Comparison of ENCODE assay signal across 25 cellular contexts in the genomic region with DNA sequence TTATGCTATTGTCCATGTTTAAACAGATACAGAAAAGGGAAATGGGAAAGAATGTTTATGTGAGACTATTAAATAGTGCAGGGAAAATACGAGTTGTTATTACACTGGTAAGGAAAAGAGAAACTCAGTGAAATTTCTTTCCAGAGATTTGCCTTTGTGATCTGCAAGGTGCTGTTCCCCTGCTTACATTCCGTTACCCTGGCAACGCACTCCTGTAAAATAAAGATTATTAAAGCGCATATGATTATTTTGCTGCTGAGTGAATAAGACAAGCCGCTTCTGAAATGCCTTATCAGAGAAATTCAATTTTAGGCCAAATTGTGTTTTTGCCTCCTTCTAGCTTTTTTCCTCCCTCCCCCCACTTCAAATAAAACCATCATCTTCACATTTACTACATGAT.
"Had no signal": no experiment of that assay in that cellular context is flagged by ENCODE, and none has a peak within 500 bp of the region (broad histone marks: within the 10 kb centered on the region; RNA-seq: fewer than 3 reads in every experiment).

No MANE protein-coding gene starts in this region.

- H3K27ac Mint-ChIP-seq: endodermal cell; naive thymus-derived CD4-positive, alpha-beta T cell; stimulated activated naive B cell treated with anti-CD40 and anti-IgM and Interleukin-4, amounts not matched to agents 10 μg/mL and 1 μg/mL and 100 μg/mL, for 72 hours; stimulated activated naive CD8-positive, alpha-beta T cell treated with anti-CD3 and anti-CD28 coated beads, Interleukin-15, Interleukin-2, amounts not matched to agents 100 ng/mL and 50 ng/mL, for 24 hours had no signal

- H3K9me3 Mint-ChIP-seq: endodermal cell; naive thymus-derived CD4-positive, alpha-beta T cell; nephron; stimulated activated naive B cell treated with anti-CD40 and anti-IgM and Interleukin-4, amounts not matched to agents 10 μg/mL and 1 μg/mL and 100 μg/mL, for 72 hours; stimulated activated naive CD8-positive, alpha-beta T cell treated with anti-CD3 and anti-CD28 coated beads, Interleukin-15, Interleukin-2, amounts not matched to agents 100 ng/mL and 50 ng/mL, for 24 hours had no signal

- H3K27me3 Mint-ChIP-seq: naive thymus-derived CD4-positive, alpha-beta T cell; stimulated activated naive B cell treated with anti-CD40 and anti-IgM and Interleukin-4, amounts not matched to agents 10 μg/mL and 1 μg/mL and 100 μg/mL, for 72 hours; stimulated activated naive CD8-positive, alpha-beta T cell treated with anti-CD3 and anti-CD28 coated beads, Interleukin-15, Interleukin-2, amounts not matched to agents 100 ng/mL and 50 ng/mL, for 24 hours had no signal

- H3K4me3 Mint-ChIP-seq: endodermal cell; naive thymus-derived CD4-positive, alpha-beta T cell; nephron; stimulated activated naive B cell treated with anti-CD40 and anti-IgM and Interleukin-4, amounts not matched to agents 10 μg/mL and 1 μg/mL and 100 μg/mL, for 72 hours; stimulated activated naive CD8-positive, alpha-beta T cell treated with anti-CD3 and anti-CD28 coated beads, Interleukin-15, Interleukin-2, amounts not matched to agents 100 ng/mL and 50 ng/mL, for 24 hours had no signal

- FAIRE-seq: islet of Langerhans, small intestine, urothelium cell line had no signal

- DNase-seq: dorsolateral prefrontal cortex; effector CD4-positive, alpha-beta T cell; endodermal cell; foreskin melanocyte; glutamatergic neuron; heart right ventricle; hippocampal formation; left cardiac atrium; left lung; mesenchymal stem cell; midbrain; naive thymus-derived CD4-positive, alpha-beta T cell; occipital lobe; ovary; posterior cingulate gyrus; right lobe of liver; small intestine; stimulated activated CD4-positive, alpha-beta T cell treated with anti-CD3 and anti-CD28 coated beads, Interleukin-15, amount 100 ng/mL, for 24 hours; stimulated activated CD4-positive, alpha-beta T cell treated with anti-CD3 and anti-CD28 coated beads, Interleukin-2, amount 100 ng/mL, for 48 hours; stimulated activated naive B cell treated with anti-CD40 and anti-IgM and Interleukin-4, amounts not matched to agents 10 μg/mL and 1 μg/mL and 100 μg/mL, for 72 hours; upper lobe of left lung had no signal

- H3K36me3 Mint-ChIP-seq: naive thymus-derived CD4-positive, alpha-beta T cell; stimulated activated naive B cell treated with anti-CD40 and anti-IgM and Interleukin-4, amounts not matched to agents 10 μg/mL and 1 μg/mL and 100 μg/mL, for 72 hours had no signal
